8 cellular contexts compared by ENCODE assay signal in the genomic region with DNA sequence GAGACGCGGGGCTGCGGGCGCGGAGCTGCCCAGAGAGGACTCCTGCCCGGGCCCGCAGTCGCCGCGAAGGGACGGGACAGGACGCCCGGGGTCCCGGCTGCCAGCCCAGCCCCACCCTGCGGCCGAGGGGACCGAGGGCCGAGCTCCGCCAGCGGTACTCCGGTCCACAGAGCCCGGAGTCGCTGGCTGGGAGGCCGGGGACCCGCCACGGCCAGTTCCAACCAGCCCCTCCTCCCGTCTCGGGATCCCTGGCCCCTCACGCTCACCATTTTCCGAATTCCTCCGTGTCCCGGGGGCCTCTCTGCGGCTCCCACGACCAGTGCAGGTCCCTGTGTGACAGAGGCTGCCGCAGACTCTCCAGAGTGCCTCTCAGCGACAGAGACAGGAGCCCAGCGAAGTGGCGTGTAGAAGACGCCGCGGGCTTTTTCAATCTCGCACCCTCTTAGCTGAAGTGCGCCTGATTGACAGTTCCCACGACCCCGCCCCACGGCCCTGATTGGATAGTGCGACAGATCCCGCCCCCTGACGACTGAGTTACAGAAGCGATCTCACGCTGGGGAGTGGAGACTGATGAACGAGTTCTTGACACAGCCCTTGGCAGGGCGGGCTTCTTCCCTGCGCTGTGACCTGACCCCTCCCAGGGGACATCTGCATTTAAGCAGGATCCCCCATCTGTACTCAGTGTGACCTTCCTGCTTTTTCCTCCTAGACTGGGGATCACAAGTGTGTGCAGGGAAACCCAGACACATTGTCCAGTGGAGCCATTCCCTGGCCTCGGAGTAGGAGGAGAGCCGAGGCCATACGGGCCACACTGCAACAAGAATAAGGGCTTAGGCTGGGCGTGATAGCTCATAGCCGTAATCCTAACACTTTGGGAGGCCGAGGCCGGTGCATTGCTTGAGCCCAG. TPM values are rescaled to one million over a fixed set of nuclear protein-coding genes. Genes with fewer than 3 reads are reported as not detected.
DNase-seq lines count a peak whose midpoint lies in the region; ATAC-seq and TF ChIP-seq lines count a peak whose summit lies in the region.

No MANE protein-coding gene starts in this region.

- H3K4me3 Mint-ChIP-seq in nephron progenitor cell: peak overlapping the region; percentile 100

- peaks cover 8% of the 10 kb centered on the region for H3K27me3 Mint-ChIP-seq in nephron progenitor cell (ENCODE audit: low read depth, poor library complexity)

- H3K27ac Mint-ChIP-seq in nephron progenitor cell: peak overlapping the region; percentile 100

- H3K4me3 ChIP-seq in BLaER1 treated with 17β-estradiol and CSF1 and Interleukin-3, amounts not matched to agents 10 nM and 100 nM: peak overlapping the region; percentile 66 to 77 (median 70)
- H3K4me3 ChIP-seq in Jurkat, Clone E6-1 (ENCODE audit: low read length): peak overlapping the region; percentile 78

- TF ChIP-seq CTCF in RWPE1 (conservative IDR thresholded peaks at IDR 0.05; ENCODE audit: low read depth): no peak
- no peak for TF ChIP-seq CTCF in nephron progenitor cell (IDR thresholded peaks at IDR 0.05)

- DNase-seq in Jurkat, Clone E6-1 (ENCODE audit: low read depth, low spot score): peak; percentile 96
- peak; percentile 98 for DNase-seq in RWPE1 (ENCODE audit: low spot score)
- DNase-seq in activated effector memory CD4-positive, alpha-beta T cell treated with Interleukin-2 at 50 U/mL for 16 hours: peak; percentile 54
- peak; percentile 82 for DNase-seq in fibroblast of the conjunctiva (ENCODE audit: low read depth)
- DNase-seq in nephron progenitor cell: peak; percentile 99
- DNase-seq in stimulated activated naive CD4-positive, alpha-beta T cell treated with Interleukin-2 at 50 U/mL for 16 hours (lab: John Stamatoyannopoulos, UW): peak; percentile 72

- CTCF ChIA-PET in RWPE1 (lab: Yijun Ruan, JAX): interaction anchor here (0.6 kb wide), 2 partner anchors 50 to 76 kb away, joined by 3 to 4 read pairs; no protein-coding TSS in a partner anchor

- ATAC-seq in GM21360 (IDR thresholded peaks at IDR 0.05; ENCODE audit: unreplicated experiment): peak; percentile 97

- H3K36me3 ChIP-seq in BLaER1 treated with 17β-estradiol and CSF1 and Interleukin-3, amounts not matched to agents 10 nM and 100 nM: no peaks in the 10 kb centered on the region

- POLR2A ChIA-PET in RWPE1 (lab: Yijun Ruan, JAX; ENCODE audit: low non-redundant PET): interaction anchor here (0.6 kb wide), 2 partner anchors 447 to 1226 kb away, joined by 5 to 8 read pairs; no protein-coding TSS in a partner anchor

- H3K36me3 Mint-ChIP-seq in nephron progenitor cell (ENCODE audit: low read depth): peaks cover 39% of the 10 kb centered on the region

- H3K9ac ChIP-seq in BLaER1 treated with 17β-estradiol and CSF1 and Interleukin-3, amounts not matched to agents 10 nM and 100 nM: peak overlapping the region; percentile 66 to 83 (median 79)

- H3K4me2 ChIP-seq in BLaER1 treated with 17β-estradiol and CSF1 and Interleukin-3, amounts not matched to agents 10 nM and 100 nM: peak overlapping the region; percentile 91 to 99 (median 96)

- H3K4me1 ChIP-seq in BLaER1 treated with 17β-estradiol and CSF1 and Interleukin-3, amounts not matched to agents 10 nM and 100 nM: peaks cover 0 to 25% (median 18%) of the 10 kb centered on the region in 10 experiments; a peak in 14 of 20 replicates

- no peaks in the 10 kb centered on the region for H4K20me1 ChIP-seq in BLaER1 treated with 17β-estradiol and CSF1 and Interleukin-3, amounts not matched to agents 10 nM and 100 nM

- peak overlapping the region in 10 of 11 experiments; percentile 34 to 64 (median 53); a peak in 18 of 22 replicates for H3K27ac ChIP-seq in BLaER1 treated with 17β-estradiol and CSF1 and Interleukin-3, amounts not matched to agents 10 nM and 100 nM
- H3K27ac ChIP-seq in RWPE1: peak overlapping the region; percentile 79

- H3K4me1 Mint-ChIP-seq in nephron progenitor cell: peaks cover 18% of the 10 kb centered on the region

- H3K9me3 Mint-ChIP-seq in nephron progenitor cell: peaks cover 48% of the 10 kb centered on the region

- peaks cover 9 to 38% (median 18%) of the 10 kb centered on the region in 11 experiments; a peak in 19 of 22 replicates for H3K9me3 ChIP-seq in BLaER1 treated with 17β-estradiol and CSF1 and Interleukin-3, amounts not matched to agents 10 nM and 100 nM (replicated peaks in 1 of 11)

- peaks cover 0 to 8% (median 0%) of the 10 kb centered on the region in 11 experiments; a peak in 2 of 22 replicates for H3K27me3 ChIP-seq in BLaER1 treated with 17β-estradiol and CSF1 and Interleukin-3, amounts not matched to agents 10 nM and 100 nM

RNA-seq across cellular contexts. Expression of a gene that starts 44.0 kb away (rescaled TPM):
- 7.3 TPM for polyA plus RNA-seq in Jurkat, Clone E6-1 (2012; ENCODE audit: insufficient read depth, insufficient read length)

Comparison
In these comparisons a context has a peak if more than half of its experiments do, and no peak if none do; other contexts are left out.
1. Peak in every context shown above with its lines: DNase-seq, ATAC-seq, H3K4me3 ChIP-seq and H3K27ac ChIP-seq.